ENCODE assay signal across 12 cellular contexts in the genomic region with DNA sequence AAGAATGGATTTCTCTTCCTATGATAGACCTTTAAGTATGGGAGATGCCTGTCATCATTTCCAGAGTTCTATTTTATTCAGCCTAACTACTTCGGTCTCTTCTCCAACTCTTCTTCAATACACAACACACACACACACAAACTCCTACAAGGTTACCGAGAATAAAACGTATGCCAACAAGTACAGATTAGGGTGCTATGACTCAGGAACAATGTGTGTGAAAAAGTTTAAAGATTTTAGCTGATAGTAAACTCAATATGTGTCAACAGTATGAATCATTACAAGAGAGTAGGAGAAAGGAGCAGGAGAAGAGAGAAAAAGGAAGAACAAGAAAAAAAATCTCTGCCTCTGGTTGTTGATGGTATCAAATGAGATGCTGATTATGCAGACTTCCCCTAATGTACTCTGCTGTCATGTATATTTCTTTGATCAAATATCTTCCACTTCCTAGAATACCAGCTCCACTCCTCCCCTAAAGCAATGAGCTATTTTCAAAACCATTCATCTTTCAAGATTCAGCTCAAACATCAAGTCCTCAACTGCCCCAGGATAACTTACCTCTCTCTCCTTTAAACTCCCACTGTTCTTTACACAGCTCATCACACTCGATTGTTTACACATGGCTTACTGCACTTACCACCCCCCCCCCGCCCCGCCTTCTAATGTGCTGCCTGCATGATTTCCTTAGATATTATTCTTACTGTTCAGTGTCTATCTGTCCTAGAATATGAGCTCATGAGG.
DNase-seq lines count a peak whose midpoint lies in the region; ATAC-seq and TF ChIP-seq lines count a peak whose summit lies in the region.
"Had no signal": no experiment of that assay in that cellular context is flagged by ENCODE, and none has a peak within 500 bp of the region (broad histone marks: within the 10 kb centered on the region; RNA-seq: fewer than 3 reads in every experiment).

No MANE protein-coding gene starts in this region.

- peaks cover 0 to 10% (median 0%) of the 10 kb centered on the region in 12 donors for H3K9me3 ChIP-seq in heart left ventricle
- H3K9me3 ChIP-seq: lower lobe of right lung had no signal

- no peak for TF ChIP-seq CTCF in heart left ventricle (IDR thresholded peaks at IDR 0.05)

- H3K27me3 ChIP-seq in heart left ventricle, result no peaks in the 10 kb centered on the region

- intact Hi-C loops in heart left ventricle (cut with DNase I), result no loop called here

- peaks cover 0 to 29% (median 0%) of the 10 kb centered on the region in 12 donors for H3K4me1 ChIP-seq in heart left ventricle

- DNase-seq in activated T-cell treated with anti-CD3 and anti-CD28 coated beads, Interleukin-2, amount 50 U/mL, for 4 hours, result no peak
- DNase-seq in activated T-cell treated with anti-CD3 and anti-CD28 coated beads, Interleukin-2, amount 50 U/mL, for 1 hour, result no peak
- DNase-seq in NCI-H69 (lab: John Stamatoyannopoulos, UW) (peak; percentile 58), fibroblast of peridontal ligament (ENCODE audit: extremely low read depth) (peak; percentile 38), superior temporal gyrus (ENCODE audit: extremely low spot score) (peak; percentile 38), SIG-M5 treated with dmso at 0.1 percent for 504 hours (lab: John Stamatoyannopoulos, UW; ENCODE audit: unreplicated experiment) (no peak), occipital lobe (lab: John Stamatoyannopoulos, UW) (no peak), heart left ventricle (no peak)
- DNase-seq: CD4-positive, CD25-positive, alpha-beta regulatory T cell; lower lobe of right lung; NCI-H1436 treated with DMSO at 0.1 percent for 48 hours had no signal

- no peak overlapping the region for H3K4me3 ChIP-seq in heart left ventricle
- H3K4me3 ChIP-seq: lower lobe of right lung, SK-N-MC had no signal

- H3K9me3 Mint-ChIP-seq in activated T-cell treated with anti-CD3 and anti-CD28 coated beads, Interleukin-2, amount 50 U/mL, for 4 hours, result no peaks in the 10 kb centered on the region

- no peak overlapping the region for H3K27ac ChIP-seq in heart left ventricle
- H3K27ac ChIP-seq: lower lobe of right lung, SK-N-MC had no signal

- WGBS in heart left ventricle, 4 donors, result 80 to 83% (median 81%) methylated on average over 6 of the region's 6 CpGs

- H3K4me1 Mint-ChIP-seq in activated T-cell treated with anti-CD3 and anti-CD28 coated beads, Interleukin-2, amount 50 U/mL, for 4 hours (ENCODE audit: low read depth), result peaks cover 7% of the 10 kb centered on the region

- no peak for TF ChIP-seq POLR2A in heart left ventricle (IDR thresholded peaks at IDR 0.05)

- H3K4me3 Mint-ChIP-seq in activated T-cell treated with anti-CD3 and anti-CD28 coated beads, Interleukin-2, amount 50 U/mL, for 4 hours, result no peak overlapping the region
- H3K4me3 Mint-ChIP-seq: CD4-positive, CD25-positive, alpha-beta regulatory T cell had no signal

- peaks cover 10% of the 10 kb centered on the region for H3K27me3 Mint-ChIP-seq in activated T-cell treated with anti-CD3 and anti-CD28 coated beads, Interleukin-2, amount 50 U/mL, for 4 hours (ENCODE audit: low read depth)
- H3K27me3 Mint-ChIP-seq: CD4-positive, CD25-positive, alpha-beta regulatory T cell had no signal

- peak; percentile 66 to 72 for ATAC-seq in activated T-cell treated with anti-CD3 and anti-CD28 coated beads, Interleukin-2, amount 50 U/mL, for 4 hours
- ATAC-seq in heart left ventricle, result no peak

- no peaks in the 10 kb centered on the region for H3K36me3 ChIP-seq in heart left ventricle
- H3K36me3 ChIP-seq: lower lobe of right lung had no signal

- no peaks in the 10 kb centered on the region for H3K36me3 Mint-ChIP-seq in activated T-cell treated with anti-CD3 and anti-CD28 coated beads, Interleukin-2, amount 50 U/mL, for 4 hours (ENCODE audit: insufficient read depth)

Comparison
In these comparisons a context has a peak if more than half of its experiments do, and no peak if none do; other contexts are left out.
1. ATAC-seq: peak in activated T-cell treated with anti-CD3 and anti-CD28 coated beads, Interleukin-2, amount 50 U/mL, for 4 hours (2 of 2); none in heart left ventricle (0 of 4).
2. DNase-seq: peak in NCI-H69 (single experiment), fibroblast of peridontal ligament (single experiment) and superior temporal gyrus (single experiment); none in activated T-cell treated with anti-CD3 and anti-CD28 coated beads, Interleukin-2, amount 50 U/mL, for 4 hours (single experiment), activated T-cell treated with anti-CD3 and anti-CD28 coated beads, Interleukin-2, amount 50 U/mL, for 1 hour (single experiment), SIG-M5 treated with dmso at 0.1 percent for 504 hours (single experiment), occipital lobe (single experiment) and heart left ventricle (0 of 5).